Comparison of ENCODE assay signal across 15 cellular contexts in genomic region chr2:105487142-105488069, GRCh38.
DNase-seq lines count a peak whose midpoint lies in the region; ATAC-seq and TF ChIP-seq lines count a peak whose summit lies in the region.
"Had no signal": no experiment of that assay in that cellular context is flagged by ENCODE, and none has a peak within 500 bp of the region (broad histone marks: within the 10 kb centered on the region; RNA-seq: fewer than 3 reads in every experiment).

No MANE protein-coding gene starts in this region.

- peak overlapping the region; percentile 75 to 89 (median 82) for H3K27ac ChIP-seq in thyroid gland
- H3K27ac ChIP-seq: esophagus muscularis mucosa, VCaP had no signal

- H3K27ac Mint-ChIP-seq in HFFc6 (peak overlapping the region; percentile 63), chondrocyte (ENCODE audit: unreplicated experiment) (peak overlapping the region; percentile 62)
- H3K27ac Mint-ChIP-seq in stimulated activated naive B cell treated with anti-CD40 and anti-IgM and Interleukin-4, amounts not matched to agents 10 μg/mL and 1 μg/mL and 100 μg/mL, for 72 hours = no peak overlapping the region

- H3K9me3 Mint-ChIP-seq in HFFc6 (peaks cover 7% of the 10 kb centered on the region), chondrocyte (ENCODE audit: low read depth) (peaks cover 18% of the 10 kb centered on the region)
- H3K9me3 Mint-ChIP-seq in stimulated activated naive B cell treated with anti-CD40 and anti-IgM and Interleukin-4, amounts not matched to agents 10 μg/mL and 1 μg/mL and 100 μg/mL, for 72 hours = peaks cover 0 to 1% of the 10 kb centered on the region in 2 donors
- H3K9me3 Mint-ChIP-seq: central memory CD8-positive, alpha-beta T cell had no signal

- intact Hi-C loops in thyroid gland (cut with DNase I) = no loop called here

- H3K4me3 Mint-ChIP-seq in HFFc6 = peak overlapping the region; percentile 32
- H3K4me3 Mint-ChIP-seq in chondrocyte (ENCODE audit: unreplicated experiment) = no peak overlapping the region
- H3K4me3 Mint-ChIP-seq in stimulated activated naive B cell treated with anti-CD40 and anti-IgM and Interleukin-4, amounts not matched to agents 10 μg/mL and 1 μg/mL and 100 μg/mL, for 72 hours = no peak overlapping the region
- H3K4me3 Mint-ChIP-seq: central memory CD8-positive, alpha-beta T cell had no signal

- H3K36me3 Mint-ChIP-seq in HFFc6 (ENCODE audit: low read depth) (peaks cover 3% of the 10 kb centered on the region; the same call in 1 of the 2 replicates), chondrocyte (ENCODE audit: low read depth) (peaks cover 8% of the 10 kb centered on the region)
- H3K36me3 Mint-ChIP-seq in stimulated activated naive B cell treated with anti-CD40 and anti-IgM and Interleukin-4, amounts not matched to agents 10 μg/mL and 1 μg/mL and 100 μg/mL, for 72 hours = no peaks in the 10 kb centered on the region

- peaks cover 52% of the 10 kb centered on the region for H3K4me1 Mint-ChIP-seq in HFFc6 (ENCODE audit: low read depth)
- H3K4me1 Mint-ChIP-seq in chondrocyte (ENCODE audit: low read depth) = peaks cover 28% of the 10 kb centered on the region
- H3K4me1 Mint-ChIP-seq in stimulated activated naive B cell treated with anti-CD40 and anti-IgM and Interleukin-4, amounts not matched to agents 10 μg/mL and 1 μg/mL and 100 μg/mL, for 72 hours = no peaks in the 10 kb centered on the region
- H3K4me1 Mint-ChIP-seq: central memory CD8-positive, alpha-beta T cell had no signal

- H3K9me3 ChIP-seq in thyroid gland = no peaks in the 10 kb centered on the region

- WGBS in thyroid gland, 2 donors = 30 to 35% methylated on average over 21 of the region's 21 CpGs

- H3K27me3 Mint-ChIP-seq in HFFc6 (ENCODE audit: insufficient read depth) (peaks cover 19% of the 10 kb centered on the region), chondrocyte (ENCODE audit: low read depth) (peaks cover 11% of the 10 kb centered on the region)
- peaks cover 14 to 15% of the 10 kb centered on the region in 2 donors for H3K27me3 Mint-ChIP-seq in stimulated activated naive B cell treated with anti-CD40 and anti-IgM and Interleukin-4, amounts not matched to agents 10 μg/mL and 1 μg/mL and 100 μg/mL, for 72 hours

- H3K4me3 ChIP-seq in kidney epithelial cell (ENCODE audit: low read depth, low read length) (no peak overlapping the region), thyroid gland (replicated peaks in 1 of 3) (no peak overlapping the region)
- H3K4me3 ChIP-seq: esophagus muscularis mucosa had no signal

- DNase-seq in HFFc6 (peak; percentile 96), chondrocyte (ENCODE audit: low spot score) (no peak), kidney epithelial cell (ENCODE audit: low read depth) (peak; percentile 14), thyroid gland (peak; percentile 54 to 62)
- no peak for DNase-seq in stimulated activated naive B cell treated with anti-CD40 and anti-IgM and Interleukin-4, amounts not matched to agents 10 μg/mL and 1 μg/mL and 100 μg/mL, for 72 hours
- DNase-seq: DMS79 treated with DMSO at 0.1 percent for 48 hours; NCI-H1436 treated with DMSO at 0.1 percent for 48 hours; NCI-H526 treated with DMSO at 0.1 percent for 48 hours; occipital lobe; stimulated activated CD4-positive, alpha-beta T cell treated with anti-CD3 and anti-CD28 coated beads, Interleukin-4, amount 100 ng/mL, for 4 hours had no signal

- no peak for ATAC-seq in stimulated activated naive B cell treated with anti-CD40 and anti-IgM and Interleukin-4, amounts not matched to agents 10 μg/mL and 1 μg/mL and 100 μg/mL, for 72 hours (replicated peaks)
- no peak for ATAC-seq in HG02938 (IDR thresholded peaks at IDR 0.05; ENCODE audit: unreplicated experiment)
- no peak for ATAC-seq in GM19324 (IDR thresholded peaks at IDR 0.05; ENCODE audit: low FRiP score, unreplicated experiment)

- TF ChIP-seq CTCF in HFFc6 (IDR thresholded peaks at IDR 0.05) = no peak
- TF ChIP-seq CTCF in chondrocyte (IDR thresholded peaks at IDR 0.05) = no peak
- TF ChIP-seq CTCF in kidney epithelial cell (IDR thresholded peaks at IDR 0.05; ENCODE audit: insufficient read depth, low read length, poor library complexity, severe bottlenecking) = no peak
- peak in 2 of 6 experiments; percentile 2 to 12 for TF ChIP-seq CTCF in thyroid gland (IDR thresholded peaks at IDR 0.05)

- H3K27me3 ChIP-seq in kidney epithelial cell (ENCODE audit: control insufficient read depth, insufficient read depth, low read length) (no peaks in the 10 kb centered on the region), thyroid gland (no peaks in the 10 kb centered on the region)
- H3K27me3 ChIP-seq: esophagus muscularis mucosa had no signal

- no peak for TF ChIP-seq POLR2A in thyroid gland (IDR thresholded peaks at IDR 0.05)

- no peaks in the 10 kb centered on the region for H3K36me3 ChIP-seq in kidney epithelial cell (ENCODE audit: control insufficient read depth, insufficient read depth, low read length)
- H3K36me3 ChIP-seq in thyroid gland = no peaks in the 10 kb centered on the region
- H3K36me3 ChIP-seq: esophagus muscularis mucosa had no signal

- peaks cover 33 to 45% of the 10 kb centered on the region in 2 donors for H3K4me1 ChIP-seq in thyroid gland

Comparison
In these comparisons a context has a peak if more than half of its experiments do, and no peak if none do; other contexts are left out.
1. DNase-seq: peak in HFFc6 (single experiment), kidney epithelial cell (single experiment) and thyroid gland (2 of 2); none in chondrocyte (single experiment) and stimulated activated naive B cell treated with anti-CD40 and anti-IgM and Interleukin-4, amounts not matched to agents 10 μg/mL and 1 μg/mL and 100 μg/mL, for 72 hours (single experiment).